In genomic region chr3:9828801-9829755, GRCh38 we compare ENCODE assay signal across 30 cellular contexts. TPM values are rescaled to one million over a fixed set of nuclear protein-coding genes. Genes with fewer than 3 reads are reported as not detected.
"Had no signal": no experiment of that assay in that cellular context is flagged by ENCODE, and none has a peak within 500 bp of the region (broad histone marks: within the 10 kb centered on the region; RNA-seq: fewer than 3 reads in every experiment).

No MANE protein-coding gene starts in this region.

- ATAC-seq: activated naive CD8-positive, alpha-beta T cell treated with anti-CD3 and anti-CD28 coated beads, Interleukin-2, amount 50 U/mL, for 24 hours; activated T-cell treated with anti-CD3 and anti-CD28 coated beads, Interleukin-2, amount 50 U/mL, for 4 hours; body of pancreas; Right ventricle myocardium inferior; T-cell had no signal

- H3K27me3 ChIP-seq: ascending aorta, body of pancreas, MG63 had no signal

- H3K27ac ChIP-seq: ascending aorta, body of pancreas, SK-N-MC, VCaP had no signal

- DNase-seq: activated CD4-positive, alpha-beta memory T cell treated with anti-CD3 and anti-CD28 coated beads for 36 hours; activated CD4-positive, alpha-beta T cell treated with anti-CD3 and anti-CD28 coated beads, Interleukin-2, amount 10 ng/mL, durations not matched to agents 7 days and 5 days; activated CD4-positive, CD25-positive, alpha-beta regulatory T cell; activated CD8-positive, alpha-beta memory T cell treated with anti-CD3 and anti-CD28 coated beads for 24 hours; activated effector memory CD4-positive, alpha-beta T cell treated with anti-CD3 and anti-CD28 coated beads, Interleukin-2, amount 50 U/mL, for 16 hours; activated naive CD4-positive, alpha-beta T cell treated with Interleukin-2 at 50 U/mL for 16 hours; activated naive CD8-positive, alpha-beta T cell treated with anti-CD3 and anti-CD28 coated beads, Interleukin-2, amount 50 U/mL, for 24 hours; activated T-cell treated with anti-CD3 and anti-CD28 coated beads, Interleukin-2, amount 50 U/mL, for 4 hours; amniotic stem cell; body of pancreas; MG63; NCI-H1092 treated with DMSO at 0.1 percent for 48 hours; NCI-H1417 treated with DMSO at 0.1 percent for 48 hours; NCI-H1694; NCI-H2029 treated with DMSO at 0.1 percent for 48 hours; NCI-H345; NCI-H510A; NCI-H526 treated with DMSO at 0.1 percent for 48 hours; NCI-H82; RPMI8226; T-cell; T-helper 2 cell; T1000 had no signal

- H3K9me3 ChIP-seq: ascending aorta, body of pancreas, MG63 had no signal

- H3K36me3 ChIP-seq: MG63 had no signal

- FAIRE-seq: bronchial epithelial cell had no signal

- H3K4me3 ChIP-seq: ascending aorta, body of pancreas, MG63, SK-N-MC had no signal

- H3K4me1 ChIP-seq: ascending aorta, body of pancreas had no signal

RNA-seq across cellular contexts. Expression of gene CIDEC, which starts 51.0 kb away (rescaled TPM):
- total RNA-seq: activated CD4-positive, alpha-beta memory T cell treated with anti-CD3 and anti-CD28 coated beads for 36 hours; activated CD4-positive, alpha-beta T cell treated with anti-CD3 and anti-CD28 coated beads, Interleukin-2, amount 10 ng/mL, durations not matched to agents 7 days and 5 days; activated naive CD4-positive, alpha-beta T cell treated with anti-CD3 and anti-CD28 coated beads, Interleukin-2, amount 50 U/mL, for 72 hours; activated T-cell treated with anti-CD3 and anti-CD28 coated beads, Interleukin-2, amount 50 U/mL, for 4 hours; bronchial epithelial cell; OCI-LY7 had no signal
